ENCODE assay signal across 16 cellular contexts in the genomic region with DNA sequence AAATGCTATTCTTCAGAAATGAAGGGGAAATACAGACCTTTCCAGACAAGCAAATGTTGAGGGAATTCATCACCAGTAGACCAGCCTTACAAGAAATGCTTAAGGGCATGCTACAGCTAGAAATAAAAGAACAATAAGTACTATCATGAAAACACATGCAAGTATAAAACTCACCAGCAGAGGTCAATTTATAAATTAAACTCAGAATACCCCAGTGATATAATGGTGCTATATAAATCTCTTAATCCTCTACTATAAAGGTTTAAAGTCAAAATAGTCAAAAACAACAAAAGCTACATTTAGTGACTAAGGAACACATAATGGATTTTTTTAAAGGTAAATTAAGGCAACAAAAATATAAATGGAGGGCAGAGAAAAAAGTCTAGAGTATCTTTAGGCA.
"Had no signal": no experiment of that assay in that cellular context is flagged by ENCODE, and none has a peak within 500 bp of the region (broad histone marks: within the 10 kb centered on the region; RNA-seq: fewer than 3 reads in every experiment).

No MANE protein-coding gene starts in this region.

- H3K27ac ChIP-seq: left ventricle myocardium inferior, thyroid gland, uterus had no signal

- H3K27me3 ChIP-seq: thyroid gland, uterus had no signal

- H3K9me3 ChIP-seq: thyroid gland had no signal

- DNase-seq: activated naive CD4-positive, alpha-beta T cell treated with anti-CD3 and anti-CD28 coated beads for 36 hours; activated naive CD8-positive, alpha-beta T cell treated with anti-CD3 and anti-CD28 coated beads, Interleukin-2, amount 50 U/mL, for 24 hours; aorta; cerebellar nuclear complex; dermis blood vessel endothelial cell; glutamatergic neuron; hypothalamus; kidney; left ventricle myocardium inferior; naive thymus-derived CD8-positive, alpha-beta T cell; retina; stimulated activated CD4-positive, alpha-beta T cell treated with anti-CD3 and anti-CD28 coated beads, Interleukin-2, amount 100 ng/mL, for 48 hours; thyroid gland; uterus had no signal

- H3K36me3 Mint-ChIP-seq: naive thymus-derived CD8-positive, alpha-beta T cell; stimulated activated memory B cell treated with anti-CD40 and anti-IgM and Interleukin-4, amounts not matched to agents 10 μg/mL and 1 μg/mL and 100 μg/mL, for 72 hours had no signal

- H3K27me3 Mint-ChIP-seq: stimulated activated memory B cell treated with anti-CD40 and anti-IgM and Interleukin-4, amounts not matched to agents 10 μg/mL and 1 μg/mL and 100 μg/mL, for 72 hours had no signal

- H3K4me1 ChIP-seq: left ventricle myocardium inferior, thyroid gland, uterus had no signal

- H3K9me3 Mint-ChIP-seq: activated naive CD4-positive, alpha-beta T cell treated with anti-CD3 and anti-CD28 coated beads for 36 hours; activated naive CD8-positive, alpha-beta T cell treated with anti-CD3 and anti-CD28 coated beads, Interleukin-2, amount 50 U/mL, for 24 hours had no signal

- H3K27ac Mint-ChIP-seq: activated naive CD4-positive, alpha-beta T cell treated with anti-CD3 and anti-CD28 coated beads for 36 hours; activated naive CD8-positive, alpha-beta T cell treated with anti-CD3 and anti-CD28 coated beads, Interleukin-2, amount 50 U/mL, for 24 hours; activated T-helper 17 cell treated with anti-CD3 and anti-CD28 coated beads, Interleukin-2, amount 50 U/mL, for 72 hours; naive thymus-derived CD8-positive, alpha-beta T cell; stimulated activated memory B cell treated with anti-CD40 and anti-IgM and Interleukin-4, amounts not matched to agents 10 μg/mL and 1 μg/mL and 100 μg/mL, for 72 hours had no signal

- H3K36me3 ChIP-seq: left ventricle myocardium inferior, thyroid gland, uterus had no signal

- H3K4me3 ChIP-seq: left ventricle myocardium inferior, thyroid gland, uterus had no signal

- H3K4me3 Mint-ChIP-seq: activated naive CD4-positive, alpha-beta T cell treated with anti-CD3 and anti-CD28 coated beads for 36 hours; activated naive CD8-positive, alpha-beta T cell treated with anti-CD3 and anti-CD28 coated beads, Interleukin-2, amount 50 U/mL, for 24 hours; activated T-helper 17 cell treated with anti-CD3 and anti-CD28 coated beads, Interleukin-2, amount 50 U/mL, for 72 hours; naive thymus-derived CD8-positive, alpha-beta T cell; stimulated activated memory B cell treated with anti-CD40 and anti-IgM and Interleukin-4, amounts not matched to agents 10 μg/mL and 1 μg/mL and 100 μg/mL, for 72 hours had no signal

- H3K4me1 Mint-ChIP-seq: activated naive CD8-positive, alpha-beta T cell treated with anti-CD3 and anti-CD28 coated beads, Interleukin-2, amount 50 U/mL, for 24 hours; activated T-helper 17 cell treated with anti-CD3 and anti-CD28 coated beads, Interleukin-2, amount 50 U/mL, for 72 hours; naive thymus-derived CD8-positive, alpha-beta T cell; stimulated activated memory B cell treated with anti-CD40 and anti-IgM and Interleukin-4, amounts not matched to agents 10 μg/mL and 1 μg/mL and 100 μg/mL, for 72 hours had no signal
